Comparison of ENCODE assay signal across 18 cellular contexts in the genomic region with DNA sequence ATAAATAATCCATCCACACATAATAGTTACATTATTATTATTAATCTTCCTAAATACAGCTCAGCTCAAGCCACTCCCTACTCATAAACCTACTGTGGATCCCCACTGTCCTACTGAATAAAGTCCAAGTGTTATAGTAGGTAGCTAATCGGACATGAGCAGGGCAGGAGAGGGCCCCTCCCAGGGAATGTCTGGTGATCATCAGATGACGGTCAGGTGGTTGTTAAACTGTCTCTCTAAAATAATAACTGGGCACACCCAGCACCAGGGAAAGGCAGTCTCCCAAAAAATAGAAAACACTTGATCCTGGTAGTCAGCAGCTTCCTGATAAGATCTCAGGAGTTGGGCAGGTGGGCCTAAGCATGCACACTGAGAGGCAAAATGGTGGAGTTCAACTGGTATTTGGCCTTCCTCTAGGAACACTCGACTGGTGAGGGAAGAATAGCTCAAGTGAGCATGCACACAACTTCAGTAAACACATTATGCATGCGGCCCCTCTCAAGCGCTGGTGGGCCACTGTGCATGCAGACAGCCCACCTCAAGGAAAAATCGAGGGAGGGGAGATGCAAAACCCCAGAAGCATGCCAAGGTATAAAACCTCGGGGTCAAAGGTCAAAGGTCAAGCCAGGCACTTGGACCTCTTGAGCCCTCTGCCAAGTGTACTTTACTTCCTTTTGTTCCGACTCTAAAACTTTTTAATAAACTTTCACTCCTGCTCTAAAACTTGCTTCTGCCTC.
A peak's percentile ranks its signal among the peaks of the same experiment; 100 is the strongest.
DNase-seq lines count a peak whose midpoint lies in the region; ATAC-seq and TF ChIP-seq lines count a peak whose summit lies in the region.
"Had no signal": no experiment of that assay in that cellular context is flagged by ENCODE, and none has a peak within 500 bp of the region (broad histone marks: within the 10 kb centered on the region; RNA-seq: fewer than 3 reads in every experiment).

No MANE protein-coding gene starts in this region.

- H3K36me3 ChIP-seq in heart left ventricle (no peaks in the 10 kb centered on the region), tibial artery (no peaks in the 10 kb centered on the region)
- H3K36me3 ChIP-seq: thoracic aorta had no signal

- H3K9me3 Mint-ChIP-seq in nephron = no peaks in the 10 kb centered on the region
- H3K9me3 Mint-ChIP-seq: activated naive CD4-positive, alpha-beta T cell treated with anti-CD3 and anti-CD28 coated beads, Interleukin-2, amount 50 U/mL, for 72 hours; activated T-cell treated with anti-CD3 and anti-CD28 coated beads, Interleukin-2, amount 50 U/mL, for 72 hours; stimulated activated effector memory CD8-positive, alpha-beta T cell treated with anti-CD3 and anti-CD28 coated beads, Interleukin-12 subunit alpha, Interleukin-12 subunit beta, amount 100 ng/mL, for 72 hours; T-helper 2 cell treated with Interferon-gamma antibody and Interleukin-4, amounts not matched to agents 5 μg/mL and 100 μg/mL, for 36 hours had no signal

- H3K27me3 Mint-ChIP-seq in nephron (ENCODE audit: low read depth) = no peaks in the 10 kb centered on the region

- 77 to 82% (median 79%) methylated on average over 8 of the region's 8 CpGs for WGBS in heart left ventricle, 4 donors

- H3K36me3 Mint-ChIP-seq in nephron (ENCODE audit: low read depth) = no peaks in the 10 kb centered on the region
- H3K36me3 Mint-ChIP-seq: activated naive CD4-positive, alpha-beta T cell treated with anti-CD3 and anti-CD28 coated beads, Interleukin-2, amount 50 U/mL, for 72 hours; brain; stimulated activated effector memory CD8-positive, alpha-beta T cell treated with anti-CD3 and anti-CD28 coated beads, Interleukin-12 subunit alpha, Interleukin-12 subunit beta, amount 100 ng/mL, for 72 hours had no signal

- intact Hi-C loops in heart left ventricle (cut with DNase I) = loop anchor here in 1 of 10 donors (2.0 kb wide), 1 partner anchor 67 kb away; no protein-coding TSS in a partner anchor
- intact Hi-C loops in Right ventricle myocardium superior (cut with DNase I) = no loop called here
- intact Hi-C loops in tibial artery (cut with DNase I; ENCODE audit: low total_unique reads) = no loop called here

- no peak overlapping the region for H3K4me3 Mint-ChIP-seq in nephron
- H3K4me3 Mint-ChIP-seq: activated T-cell treated with anti-CD3 and anti-CD28 coated beads, Interleukin-2, amount 50 U/mL, for 72 hours; stimulated activated effector memory CD8-positive, alpha-beta T cell treated with anti-CD3 and anti-CD28 coated beads, Interleukin-12 subunit alpha, Interleukin-12 subunit beta, amount 100 ng/mL, for 72 hours; T-helper 2 cell treated with Interferon-gamma antibody and Interleukin-4, amounts not matched to agents 5 μg/mL and 100 μg/mL, for 36 hours had no signal

- H3K4me1 ChIP-seq in heart left ventricle (peaks cover 11 to 63% (median 45%) of the 10 kb centered on the region in 12 donors), tibial artery (peaks cover 4 to 43% (median 31%) of the 10 kb centered on the region in 4 donors)

- H3K27ac ChIP-seq in heart left ventricle (peak overlapping the region in 11 of 12 donors; percentile 17 to 85 (median 72)), tibial artery (peak overlapping the region; percentile 82)

- TF ChIP-seq CTCF in heart left ventricle (IDR thresholded peaks at IDR 0.05) = no peak
- TF ChIP-seq CTCF in nephron (IDR thresholded peaks at IDR 0.05; ENCODE audit: unreplicated experiment in 3 of 3) = no peak
- no peak for TF ChIP-seq CTCF in tibial artery (IDR thresholded peaks at IDR 0.05)

- DNase-seq in heart left ventricle (no peak), Right ventricle myocardium superior (no peak), foreskin melanocyte (peak; percentile 10), tibial artery (no peak), GF-D8 (lab: John Stamatoyannopoulos, UW) (no peak)
- no peak for DNase-seq in activated CD4-positive, CD25-positive, alpha-beta regulatory T cell (lab: John Stamatoyannopoulos, UW)
- DNase-seq: activated T-cell treated with anti-CD3 and anti-CD28 coated beads, Interleukin-2, amount 50 U/mL, for 72 hours; hippocampal formation; NCI-H2107; NCI-H510A treated with DMSO at 0.1 percent for 48 hours had no signal

- H3K4me1 Mint-ChIP-seq in nephron = peaks cover 51% of the 10 kb centered on the region
- H3K4me1 Mint-ChIP-seq: stimulated activated effector memory CD8-positive, alpha-beta T cell treated with anti-CD3 and anti-CD28 coated beads, Interleukin-12 subunit alpha, Interleukin-12 subunit beta, amount 100 ng/mL, for 72 hours had no signal

- no peaks in the 10 kb centered on the region for H3K9me3 ChIP-seq in heart left ventricle
- no peaks in the 10 kb centered on the region for H3K9me3 ChIP-seq in tibial artery
- H3K9me3 ChIP-seq: SK-N-SH, thoracic aorta had no signal

- no peak for TF ChIP-seq POLR2A in heart left ventricle (IDR thresholded peaks at IDR 0.05)

- ATAC-seq in heart left ventricle (no peak), Right ventricle myocardium superior (ENCODE audit: poor library complexity) (no peak), HG03457 (IDR thresholded peaks at IDR 0.05; ENCODE audit: unreplicated experiment) (no peak)
- ATAC-seq: activated naive CD4-positive, alpha-beta T cell treated with anti-CD3 and anti-CD28 coated beads, Interleukin-2, amount 50 U/mL, for 72 hours; activated T-cell treated with anti-CD3 and anti-CD28 coated beads, Interleukin-2, amount 50 U/mL, for 72 hours; stimulated activated effector memory CD8-positive, alpha-beta T cell treated with anti-CD3 and anti-CD28 coated beads, Interleukin-12 subunit alpha, Interleukin-12 subunit beta, amount 100 ng/mL, for 72 hours had no signal

- peak overlapping the region in 2 of 3 experiments; percentile 86 to 88 for H3K27ac Mint-ChIP-seq in nephron
- H3K27ac Mint-ChIP-seq: activated T-cell treated with anti-CD3 and anti-CD28 coated beads, Interleukin-2, amount 50 U/mL, for 72 hours; T-helper 2 cell treated with Interferon-gamma antibody and Interleukin-4, amounts not matched to agents 5 μg/mL and 100 μg/mL, for 36 hours had no signal

- H3K4me3 ChIP-seq in heart left ventricle = no peak overlapping the region
- H3K4me3 ChIP-seq in tibial artery = no peak overlapping the region
- H3K4me3 ChIP-seq: thoracic aorta had no signal

- H3K27me3 ChIP-seq in heart left ventricle (no peaks in the 10 kb centered on the region), tibial artery (no peaks in the 10 kb centered on the region)
